Comparison of ENCODE assay signal across 1 cellular context in genomic region chr1:184025242-184025675, GRCh38.
A peak's percentile ranks its signal among the peaks of the same experiment; 100 is the strongest.
TF ChIP-seq lines count a peak whose summit lies in the region.

No MANE protein-coding gene starts in this region.

TF ChIP-seq in HepG2, 621 proteins besides CTCF, POLR2A, EP300 and RAD21 (continued from another document and continues in another):
- no peak for TF ChIP-seq E2F2 (CRISPR knock-in tag; IDR thresholded peaks at IDR 0.05; ENCODE audit: borderline replicate concordance)
- no peak for TF ChIP-seq ZNF564 (CRISPR knock-in tag; IDR thresholded peaks at IDR 0.05)
- peak; percentile 82; the same call in 1 of the 2 replicates for TF ChIP-seq SOX5 (CRISPR knock-in tag; IDR thresholded peaks at IDR 0.05; ENCODE audit: borderline replicate concordance)
- no peak for TF ChIP-seq ARNT2 (CRISPR knock-in tag; IDR thresholded peaks at IDR 0.05; ENCODE audit: low read depth)
- no peak for TF ChIP-seq DMAP1 (CRISPR knock-in tag; IDR thresholded peaks at IDR 0.05)
- no peak for TF ChIP-seq PLRG1 (conservative IDR thresholded peaks at IDR 0.05)
- TF ChIP-seq ELF1 (CRISPR knock-in tag; IDR thresholded peaks at IDR 0.05): no peak
- TF ChIP-seq RFX5 (IDR thresholded peaks at IDR 0.05; ENCODE audit: low read depth, low read length): no peak
- TF ChIP-seq, protein P1, sequence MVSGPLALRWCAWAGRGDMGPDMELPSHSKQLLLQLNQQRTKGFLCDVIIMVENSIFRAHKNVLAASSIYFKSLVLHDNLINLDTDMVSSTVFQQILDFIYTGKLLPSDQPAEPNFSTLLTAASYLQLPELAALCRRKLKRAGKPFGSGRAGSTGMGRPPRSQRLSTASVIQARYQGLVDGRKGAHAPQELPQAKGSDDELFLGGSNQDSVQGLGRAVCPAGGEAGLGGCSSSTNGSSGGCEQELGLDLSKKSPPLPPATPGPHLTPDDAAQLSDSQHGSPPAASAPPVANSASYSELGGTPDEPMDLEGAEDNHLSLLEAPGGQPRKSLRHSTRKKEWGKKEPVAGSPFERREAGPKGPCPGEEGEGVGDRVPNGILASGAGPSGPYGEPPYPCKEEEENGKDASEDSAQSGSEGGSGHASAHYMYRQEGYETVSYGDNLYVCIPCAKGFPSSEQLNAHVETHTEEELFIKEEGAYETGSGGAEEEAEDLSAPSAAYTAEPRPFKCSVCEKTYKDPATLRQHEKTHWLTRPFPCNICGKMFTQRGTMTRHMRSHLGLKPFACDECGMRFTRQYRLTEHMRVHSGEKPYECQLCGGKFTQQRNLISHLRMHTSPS (CRISPR knock-in tag; IDR thresholded peaks at IDR 0.05; ENCODE audit: low read depth): 0 out of 2 replicates have a peak, but pooled peaks have one; percentile 35
- no peak for TF ChIP-seq RARG (CRISPR knock-in tag; IDR thresholded peaks at IDR 0.05; ENCODE audit: low read depth)
- no peak for TF ChIP-seq ZBTB42 (CRISPR knock-in tag; IDR thresholded peaks at IDR 0.05)
- no peak for TF ChIP-seq ZSCAN29 (CRISPR knock-in tag; conservative IDR thresholded peaks at IDR 0.05)
- peak; percentile 8; the same call in 1 of the 2 replicates for TF ChIP-seq GATAD2A (CRISPR knock-in tag; IDR thresholded peaks at IDR 0.05)
- TF ChIP-seq, protein P2, sequence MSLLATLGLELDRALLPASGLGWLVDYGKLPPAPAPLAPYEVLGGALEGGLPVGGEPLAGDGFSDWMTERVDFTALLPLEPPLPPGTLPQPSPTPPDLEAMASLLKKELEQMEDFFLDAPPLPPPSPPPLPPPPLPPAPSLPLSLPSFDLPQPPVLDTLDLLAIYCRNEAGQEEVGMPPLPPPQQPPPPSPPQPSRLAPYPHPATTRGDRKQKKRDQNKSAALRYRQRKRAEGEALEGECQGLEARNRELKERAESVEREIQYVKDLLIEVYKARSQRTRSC (CRISPR knock-in tag; IDR thresholded peaks at IDR 0.05; ENCODE audit: low read depth): no peak
- TF ChIP-seq ZNF570 (CRISPR knock-in tag; IDR thresholded peaks at IDR 0.05; ENCODE audit: borderline replicate concordance): 0 out of 2 replicates have a peak, but pooled peaks have one; percentile 48
- TF ChIP-seq ZMAT5 (CRISPR knock-in tag; IDR thresholded peaks at IDR 0.05; ENCODE audit: borderline replicate concordance, low read depth): no peak
- no peak for TF ChIP-seq EED (CRISPR knock-in tag; IDR thresholded peaks at IDR 0.05)
- no peak for TF ChIP-seq HMG20A (CRISPR knock-in tag; IDR thresholded peaks at IDR 0.05; ENCODE audit: borderline replicate concordance)
- no peak for TF ChIP-seq ZNF747 (CRISPR knock-in tag; IDR thresholded peaks at IDR 0.05; ENCODE audit: borderline replicate concordance)
- TF ChIP-seq, protein P3, sequence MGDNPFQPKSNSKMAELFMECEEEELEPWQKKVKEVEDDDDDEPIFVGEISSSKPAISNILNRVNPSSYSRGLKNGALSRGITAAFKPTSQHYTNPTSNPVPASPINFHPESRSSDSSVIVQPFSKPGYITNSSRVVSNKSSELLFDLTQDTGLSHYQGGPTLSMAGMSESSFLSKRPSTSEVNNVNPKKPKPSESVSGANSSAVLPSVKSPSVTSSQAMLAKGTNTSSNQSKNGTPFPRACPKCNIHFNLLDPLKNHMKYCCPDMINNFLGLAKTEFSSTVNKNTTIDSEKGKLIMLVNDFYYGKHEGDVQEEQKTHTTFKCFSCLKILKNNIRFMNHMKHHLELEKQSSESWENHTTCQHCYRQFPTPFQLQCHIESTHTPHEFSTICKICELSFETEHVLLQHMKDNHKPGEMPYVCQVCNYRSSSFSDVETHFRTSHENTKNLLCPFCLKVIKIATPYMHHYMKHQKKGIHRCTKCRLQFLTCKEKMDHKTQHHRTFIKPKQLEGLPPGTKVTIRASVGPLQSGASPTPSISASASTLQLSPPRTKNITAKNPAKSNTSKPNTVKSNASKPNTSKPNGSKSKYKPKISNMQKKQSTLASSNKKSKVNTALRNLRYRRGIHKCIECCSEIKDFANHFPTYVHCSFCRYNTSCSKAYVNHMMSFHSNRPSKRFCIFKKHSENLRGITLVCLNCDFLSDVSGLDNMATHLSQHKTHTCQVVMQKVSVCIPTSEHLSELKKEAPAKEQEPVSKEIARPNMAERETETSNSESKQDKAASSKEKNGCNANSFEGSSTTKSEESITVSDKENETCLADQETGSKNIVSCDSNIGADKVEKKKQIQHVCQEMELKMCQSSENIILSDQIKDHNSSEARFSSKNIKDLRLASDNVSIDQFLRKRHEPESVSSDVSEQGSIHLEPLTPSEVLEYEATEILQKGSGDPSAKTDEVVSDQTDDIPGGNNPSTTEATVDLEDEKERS (CRISPR knock-in tag; IDR thresholded peaks at IDR 0.05): no peak
- no peak for TF ChIP-seq ZNF558 (CRISPR knock-in tag; IDR thresholded peaks at IDR 0.05; ENCODE audit: borderline replicate concordance)
- TF ChIP-seq MED13 (CRISPR knock-in tag; IDR thresholded peaks at IDR 0.05): no peak
- TF ChIP-seq, protein P4, sequence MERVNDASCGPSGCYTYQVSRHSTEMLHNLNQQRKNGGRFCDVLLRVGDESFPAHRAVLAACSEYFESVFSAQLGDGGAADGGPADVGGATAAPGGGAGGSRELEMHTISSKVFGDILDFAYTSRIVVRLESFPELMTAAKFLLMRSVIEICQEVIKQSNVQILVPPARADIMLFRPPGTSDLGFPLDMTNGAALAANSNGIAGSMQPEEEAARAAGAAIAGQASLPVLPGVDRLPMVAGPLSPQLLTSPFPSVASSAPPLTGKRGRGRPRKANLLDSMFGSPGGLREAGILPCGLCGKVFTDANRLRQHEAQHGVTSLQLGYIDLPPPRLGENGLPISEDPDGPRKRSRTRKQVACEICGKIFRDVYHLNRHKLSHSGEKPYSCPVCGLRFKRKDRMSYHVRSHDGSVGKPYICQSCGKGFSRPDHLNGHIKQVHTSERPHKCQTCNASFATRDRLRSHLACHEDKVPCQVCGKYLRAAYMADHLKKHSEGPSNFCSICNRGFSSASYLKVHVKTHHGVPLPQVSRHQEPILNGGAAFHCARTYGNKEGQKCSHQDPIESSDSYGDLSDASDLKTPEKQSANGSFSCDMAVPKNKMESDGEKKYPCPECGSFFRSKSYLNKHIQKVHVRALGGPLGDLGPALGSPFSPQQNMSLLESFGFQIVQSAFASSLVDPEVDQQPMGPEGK (CRISPR knock-in tag; IDR thresholded peaks at IDR 0.05): no peak
- TF ChIP-seq SOX6 (IDR thresholded peaks at IDR 0.05): no peak
- TF ChIP-seq SOX6 (CRISPR knock-in tag; IDR thresholded peaks at IDR 0.05): peak; percentile 87
- 0 out of 2 replicates have a peak, but pooled peaks have one; percentile 18 for TF ChIP-seq NR2F6 (IDR thresholded peaks at IDR 0.05)
- TF ChIP-seq NR2F6 (CRISPR knock-in tag; IDR thresholded peaks at IDR 0.05): no peak
- TF ChIP-seq, protein P5, sequence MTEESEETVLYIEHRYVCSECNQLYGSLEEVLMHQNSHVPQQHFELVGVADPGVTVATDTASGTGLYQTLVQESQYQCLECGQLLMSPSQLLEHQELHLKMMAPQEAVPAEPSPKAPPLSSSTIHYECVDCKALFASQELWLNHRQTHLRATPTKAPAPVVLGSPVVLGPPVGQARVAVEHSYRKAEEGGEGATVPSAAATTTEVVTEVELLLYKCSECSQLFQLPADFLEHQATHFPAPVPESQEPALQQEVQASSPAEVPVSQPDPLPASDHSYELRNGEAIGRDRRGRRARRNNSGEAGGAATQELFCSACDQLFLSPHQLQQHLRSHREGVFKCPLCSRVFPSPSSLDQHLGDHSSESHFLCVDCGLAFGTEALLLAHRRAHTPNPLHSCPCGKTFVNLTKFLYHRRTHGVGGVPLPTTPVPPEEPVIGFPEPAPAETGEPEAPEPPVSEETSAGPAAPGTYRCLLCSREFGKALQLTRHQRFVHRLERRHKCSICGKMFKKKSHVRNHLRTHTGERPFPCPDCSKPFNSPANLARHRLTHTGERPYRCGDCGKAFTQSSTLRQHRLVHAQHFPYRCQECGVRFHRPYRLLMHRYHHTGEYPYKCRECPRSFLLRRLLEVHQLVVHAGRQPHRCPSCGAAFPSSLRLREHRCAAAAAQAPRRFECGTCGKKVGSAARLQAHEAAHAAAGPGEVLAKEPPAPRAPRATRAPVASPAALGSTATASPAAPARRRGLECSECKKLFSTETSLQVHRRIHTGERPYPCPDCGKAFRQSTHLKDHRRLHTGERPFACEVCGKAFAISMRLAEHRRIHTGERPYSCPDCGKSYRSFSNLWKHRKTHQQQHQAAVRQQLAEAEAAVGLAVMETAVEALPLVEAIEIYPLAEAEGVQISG (CRISPR knock-in tag; IDR thresholded peaks at IDR 0.05): no peak
- peak; percentile 49; the same call in 1 of the 2 replicates for TF ChIP-seq TCF7 (IDR thresholded peaks at IDR 0.05; ENCODE audit: low read depth)
- peak; percentile 70; the same call in 1 of the 2 replicates for TF ChIP-seq TBX2 (CRISPR knock-in tag; IDR thresholded peaks at IDR 0.05; ENCODE audit: borderline replicate concordance)
- TF ChIP-seq NCOA2 (CRISPR knock-in tag; IDR thresholded peaks at IDR 0.05): peak; percentile 47; the same call in 1 of the 2 replicates
- TF ChIP-seq AGO1 (IDR thresholded peaks at IDR 0.05; ENCODE audit: low read depth, low read length, poor library complexity, severe bottlenecking): no peak
- TF ChIP-seq ATRX (CRISPR knock-in tag; IDR thresholded peaks at IDR 0.05; ENCODE audit: borderline replicate concordance): no peak
- no peak for TF ChIP-seq ZNF749 (CRISPR knock-in tag; IDR thresholded peaks at IDR 0.05; ENCODE audit: borderline replicate concordance)
- peak; percentile 32; the same call in 1 of the 2 replicates for TF ChIP-seq SOX13 (IDR thresholded peaks at IDR 0.05)
- TF ChIP-seq SOX13 (CRISPR knock-in tag; conservative IDR thresholded peaks at IDR 0.05 in 1 of 2, IDR thresholded peaks at IDR 0.05 in 1 of 2): peak in 1 of 2 experiments; percentile 95; a peak in 2 of 4 replicates
- no peak for TF ChIP-seq NCOA1 (CRISPR knock-in tag; IDR thresholded peaks at IDR 0.05)
- TF ChIP-seq ZNF230 (CRISPR knock-in tag; IDR thresholded peaks at IDR 0.05): no peak
- TF ChIP-seq HNF1B (CRISPR knock-in tag; IDR thresholded peaks at IDR 0.05): no peak
- TF ChIP-seq SPEN (CRISPR knock-in tag; IDR thresholded peaks at IDR 0.05; ENCODE audit: low read depth): no peak
- TF ChIP-seq SRSF9 (IDR thresholded peaks at IDR 0.05; ENCODE audit: borderline replicate concordance, insufficient read depth, low read depth, low read length, poor library complexity, severe bottlenecking): no peak
- TF ChIP-seq NFKBIZ (CRISPR knock-in tag; IDR thresholded peaks at IDR 0.05): no peak
- no peak for TF ChIP-seq ZEB1 (IDR thresholded peaks at IDR 0.05; ENCODE audit: insufficient replicate concordance, low read depth)
- TF ChIP-seq HOXD1 (CRISPR knock-in tag; IDR thresholded peaks at IDR 0.05): no peak
- no peak for TF ChIP-seq TEAD3 (CRISPR knock-in tag; optimal IDR thresholded peaks at IDR 0.05; ENCODE audit: borderline replicate concordance)
- TF ChIP-seq ERF (CRISPR knock-in tag; IDR thresholded peaks at IDR 0.05): no peak
- 0 out of 2 replicates have a peak, but pooled peaks have one; percentile 6 for TF ChIP-seq BCL6 (CRISPR knock-in tag; IDR thresholded peaks at IDR 0.05)
- no peak for TF ChIP-seq NCOA5 (CRISPR knock-in tag; IDR thresholded peaks at IDR 0.05)
- TF ChIP-seq ZNF382 (CRISPR knock-in tag; IDR thresholded peaks at IDR 0.05; ENCODE audit: borderline replicate concordance): no peak
- TF ChIP-seq ZNF256 (CRISPR knock-in tag; conservative IDR thresholded peaks at IDR 0.05): no peak
- no peak for TF ChIP-seq ZNF24 (IDR thresholded peaks at IDR 0.05)
- TF ChIP-seq, protein P6, sequence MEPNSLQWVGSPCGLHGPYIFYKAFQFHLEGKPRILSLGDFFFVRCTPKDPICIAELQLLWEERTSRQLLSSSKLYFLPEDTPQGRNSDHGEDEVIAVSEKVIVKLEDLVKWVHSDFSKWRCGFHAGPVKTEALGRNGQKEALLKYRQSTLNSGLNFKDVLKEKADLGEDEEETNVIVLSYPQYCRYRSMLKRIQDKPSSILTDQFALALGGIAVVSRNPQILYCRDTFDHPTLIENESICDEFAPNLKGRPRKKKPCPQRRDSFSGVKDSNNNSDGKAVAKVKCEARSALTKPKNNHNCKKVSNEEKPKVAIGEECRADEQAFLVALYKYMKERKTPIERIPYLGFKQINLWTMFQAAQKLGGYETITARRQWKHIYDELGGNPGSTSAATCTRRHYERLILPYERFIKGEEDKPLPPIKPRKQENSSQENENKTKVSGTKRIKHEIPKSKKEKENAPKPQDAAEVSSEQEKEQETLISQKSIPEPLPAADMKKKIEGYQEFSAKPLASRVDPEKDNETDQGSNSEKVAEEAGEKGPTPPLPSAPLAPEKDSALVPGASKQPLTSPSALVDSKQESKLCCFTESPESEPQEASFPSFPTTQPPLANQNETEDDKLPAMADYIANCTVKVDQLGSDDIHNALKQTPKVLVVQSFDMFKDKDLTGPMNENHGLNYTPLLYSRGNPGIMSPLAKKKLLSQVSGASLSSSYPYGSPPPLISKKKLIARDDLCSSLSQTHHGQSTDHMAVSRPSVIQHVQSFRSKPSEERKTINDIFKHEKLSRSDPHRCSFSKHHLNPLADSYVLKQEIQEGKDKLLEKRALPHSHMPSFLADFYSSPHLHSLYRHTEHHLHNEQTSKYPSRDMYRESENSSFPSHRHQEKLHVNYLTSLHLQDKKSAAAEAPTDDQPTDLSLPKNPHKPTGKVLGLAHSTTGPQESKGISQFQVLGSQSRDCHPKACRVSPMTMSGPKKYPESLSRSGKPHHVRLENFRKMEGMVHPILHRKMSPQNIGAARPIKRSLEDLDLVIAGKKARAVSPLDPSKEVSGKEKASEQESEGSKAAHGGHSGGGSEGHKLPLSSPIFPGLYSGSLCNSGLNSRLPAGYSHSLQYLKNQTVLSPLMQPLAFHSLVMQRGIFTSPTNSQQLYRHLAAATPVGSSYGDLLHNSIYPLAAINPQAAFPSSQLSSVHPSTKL (CRISPR knock-in tag; IDR thresholded peaks at IDR 0.05): peak; percentile 52; the same call in 1 of the 2 replicates
- TF ChIP-seq SP2 (CRISPR knock-in tag; IDR thresholded peaks at IDR 0.05): no peak
- no peak for TF ChIP-seq ATAD3A (CRISPR knock-in tag; IDR thresholded peaks at IDR 0.05)
- TF ChIP-seq ATF7-NPFF (CRISPR knock-in tag; IDR thresholded peaks at IDR 0.05; ENCODE audit: low read depth): no peak
